In genomic region chr2:3613524-3613905, GRCh38 we compare ENCODE assay signal across 25 cellular contexts. TPM values are rescaled to one million over a fixed set of nuclear protein-coding genes. Genes with fewer than 3 reads are reported as not detected.
DNase-seq lines count a peak whose midpoint lies in the region; ATAC-seq and TF ChIP-seq lines count a peak whose summit lies in the region.
"Had no signal": no experiment of that assay in that cellular context is flagged by ENCODE, and none has a peak within 500 bp of the region (broad histone marks: within the 10 kb centered on the region; RNA-seq: fewer than 3 reads in every experiment).

No MANE protein-coding gene starts in this region.

- no peak for TF ChIP-seq CTCF in sigmoid colon (IDR thresholded peaks at IDR 0.05)
- no peak for TF ChIP-seq CTCF in spleen (IDR thresholded peaks at IDR 0.05 in 8 of 11, conservative IDR thresholded peaks at IDR 0.05 in 3 of 11)

- no peaks in the 10 kb centered on the region for H3K9me3 ChIP-seq in sigmoid colon
- H3K9me3 ChIP-seq in spleen = peaks cover 0 to 43% (median 24%) of the 10 kb centered on the region in 8 donors
- H3K9me3 ChIP-seq: SJSA1 had no signal

- H3K36me3 ChIP-seq in sigmoid colon = no peaks in the 10 kb centered on the region
- H3K36me3 ChIP-seq in spleen = no peaks in the 10 kb centered on the region
- H3K36me3 ChIP-seq: MG63, SJSA1 had no signal

- no peak for ATAC-seq in GM21576 (IDR thresholded peaks at IDR 0.05; ENCODE audit: unreplicated experiment)
- ATAC-seq: A549 had no signal

- intact Hi-C loops in sigmoid colon (cut with DNase I) = no loop called here
- intact Hi-C loops in spleen (cut with DNase I; ENCODE audit: low total_unique reads) = no loop called here

- H3K4me1 ChIP-seq in sigmoid colon (no peaks in the 10 kb centered on the region), spleen (no peaks in the 10 kb centered on the region)
- H3K4me1 ChIP-seq: A549, SJSA1 had no signal

- H3K4me3 ChIP-seq in sigmoid colon = no peak overlapping the region
- H3K4me3 ChIP-seq in spleen = no peak overlapping the region
- H3K4me3 ChIP-seq: A549; BLaER1 treated with 17β-estradiol and CSF1 and Interleukin-3, amounts not matched to agents 10 nM and 100 nM; GM23248; MG63; PC-9; SJSA1 had no signal

- WGBS in sigmoid colon, 2 donors = 90 to 94% methylated on average over 12 of the region's 12 CpGs
- 90 to 95% (median 93%) methylated on average over 12 of the region's 12 CpGs for WGBS in spleen, 5 donors

- TF ChIP-seq POLR2A in sigmoid colon (IDR thresholded peaks at IDR 0.05) (no peak), spleen (IDR thresholded peaks at IDR 0.05) (no peak)

- H3K27me3 ChIP-seq in sigmoid colon (no peaks in the 10 kb centered on the region), spleen (replicated peaks in 1 of 7) (no peaks in the 10 kb centered on the region)
- H3K27me3 ChIP-seq: BLaER1 treated with 17β-estradiol and CSF1 and Interleukin-3, amounts not matched to agents 10 nM and 100 nM; MG63; SJSA1 had no signal

- no peak for TF ChIP-seq EP300 in sigmoid colon (IDR thresholded peaks at IDR 0.05)

- DNase-seq in activated effector memory CD4-positive, alpha-beta T cell treated with anti-CD3 and anti-CD28 coated beads, Interleukin-2, amount 50 U/mL, for 16 hours = peak; percentile 12
- no peak for DNase-seq in activated effector memory CD4-positive, alpha-beta T cell treated with Interleukin-2 at 50 U/mL for 16 hours
- DNase-seq in mesenteric fat pad (ENCODE audit: low spot score) (peak; percentile 86), sigmoid colon (peak; percentile 14), 8988T (no peak), spleen (no peak)
- DNase-seq: AML-193; CD4-positive, alpha-beta T cell; GM23248; H9; KBM-7; MG63; NCI-H1105 treated with DMSO at 0.1 percent for 48 hours; NCI-H146; NCI-H1930; NCI-H446; NCI-H524 treated with DMSO at 0.1 percent for 48 hours; NCI-H774; PC-9; Right ventricle myocardium superior; RPMI8226 had no signal

- H3K27ac ChIP-seq in sigmoid colon (no peak overlapping the region), spleen (no peak overlapping the region)
- H3K27ac ChIP-seq: A549; BLaER1 treated with 17β-estradiol and CSF1 and Interleukin-3, amounts not matched to agents 10 nM and 100 nM; GM23248; PC-9; SJSA1 had no signal

RNA-seq across cellular contexts. Expression of gene COLEC11, which starts 18.6 kb away (rescaled TPM):
- total RNA-seq in mesenteric fat pad (5.5 TPM), sigmoid colon (1 to 10 TPM; 2.3 to 8.2 (median 3.1) TPM), spleen (1 to 10 TPM in 6 of 7 donors, under 1 TPM in 1; 0.64 to 8.0 (median 4.7) TPM)
- polyA plus RNA-seq in sigmoid colon (1 to 10 TPM in 2 of 3 donors, under 1 TPM in 1; 0.92 to 3.0 (median 1.3) TPM), spleen (1 to 10 TPM; 1.9 to 3.2 (median 2.0) TPM)
- total RNA-seq: GM23248, SJSA1 had no signal
- polyA plus RNA-seq: GM23248 had no signal

RNA-seq across cellular contexts. Expression of gene RPS7, which starts 38.5 kb away (rescaled TPM):
- 1,225 TPM for total RNA-seq in mesenteric fat pad
- 1,000 to 10,000 TPM; 4,404 to 6,289 (median 5,620) TPM for total RNA-seq in sigmoid colon
- polyA plus RNA-seq in sigmoid colon = 1,000 to 10,000 TPM; 1,874 to 3,184 (median 2,304) TPM
- 1,000 to 10,000 TPM in 6 of 7 donors, 100 to 1,000 TPM in 1; 901 to 3,930 (median 1,217) TPM for total RNA-seq in spleen
- 1,000 to 10,000 TPM; 3,976 to 6,688 (median 5,664) TPM for polyA plus RNA-seq in spleen

RNA-seq across cellular contexts. Expression of gene ALLC, which starts 44.5 kb away (rescaled TPM):
- total RNA-seq in mesenteric fat pad (not detected), sigmoid colon (not detected), spleen (not detected)
- polyA plus RNA-seq in sigmoid colon (not detected), spleen (not detected)
- total RNA-seq: CD4-positive, alpha-beta T cell; GM23248; H9; PC-9; Right ventricle myocardium superior; SJSA1 had no signal
- polyA plus RNA-seq: A549, GM23248 had no signal

RNA-seq across cellular contexts. Expression of gene RNASEH1, which starts 55.4 kb away (rescaled TPM):
- total RNA-seq in mesenteric fat pad (27.1 TPM), sigmoid colon (10 to 100 TPM; 20.5 to 28.4 (median 23.9) TPM), spleen (10 to 100 TPM; 17.9 to 24.7 (median 20.3) TPM)
- polyA plus RNA-seq in sigmoid colon (10 to 100 TPM; 10.4 to 18.4 (median 10.8) TPM), spleen (10 to 100 TPM in 1 of 3 donors, 1 to 10 TPM in 2; 4.3 to 11.9 (median 6.3) TPM)

Comparison
In these comparisons a context has a peak if more than half of its experiments do, and no peak if none do; other contexts are left out.
1. DNase-seq: peak in activated effector memory CD4-positive, alpha-beta T cell treated with anti-CD3 and anti-CD28 coated beads, Interleukin-2, amount 50 U/mL, for 16 hours (single experiment), mesenteric fat pad (single experiment) and sigmoid colon (single experiment); none in activated effector memory CD4-positive, alpha-beta T cell treated with Interleukin-2 at 50 U/mL for 16 hours (single experiment), 8988T (single experiment) and spleen (single experiment).